ENCODE assay signal across 20 cellular contexts in the genomic region with DNA sequence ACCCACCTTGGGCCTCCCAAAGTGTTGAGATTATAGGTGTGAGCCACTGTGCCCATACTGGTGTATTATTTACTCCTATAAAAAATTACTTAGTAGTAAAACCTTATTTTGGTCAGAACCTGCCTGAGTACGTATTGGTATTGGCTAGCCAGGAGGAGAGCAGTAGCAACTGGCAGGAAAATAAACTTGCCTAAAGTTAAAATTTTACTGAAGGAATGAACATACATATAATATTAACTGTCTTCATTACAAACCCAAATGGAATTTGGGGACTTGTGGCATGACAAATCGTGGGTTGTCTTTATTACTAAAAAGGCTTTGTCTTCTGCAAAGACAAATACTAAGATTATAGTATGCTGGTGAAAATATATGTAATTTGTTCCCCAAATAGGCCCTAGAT. TPM values are rescaled to one million over a fixed set of nuclear protein-coding genes. Genes with fewer than 3 reads are reported as not detected.
DNase-seq lines count a peak whose midpoint lies in the region; ATAC-seq lines count a peak whose summit lies in the region.
"Had no signal": no experiment of that assay in that cellular context is flagged by ENCODE, and none has a peak within 500 bp of the region (broad histone marks: within the 10 kb centered on the region; RNA-seq: fewer than 3 reads in every experiment).

No MANE protein-coding gene starts in this region.

- peak; percentile 39 for ATAC-seq in left lobe of liver
- no peak for ATAC-seq in left colon
- ATAC-seq: K562 had no signal

- DNase-seq in ACHN = peak; percentile 42
- DNase-seq in EH (ENCODE audit: low read depth) = peak; percentile 57
- DNase-seq in M059J (ENCODE audit: low read depth) = peak; percentile 41
- no peak for DNase-seq in left lobe of liver (ENCODE audit: low spot score)
- DNase-seq in left colon = no peak
- no peak for DNase-seq in cortex of kidney (lab: John Stamatoyannopoulos, UW)
- DNase-seq in posterior vena cava (ENCODE audit: low spot score) = no peak
- DNase-seq: C1 segment of cervical spinal cord; CD8-positive, alpha-beta memory T cell; DMS79; HCEC 1CT; NCI-H1105 treated with DMSO at 0.1 percent for 48 hours; NCI-H1694; NCI-H2081 treated with DMSO at 0.1 percent for 48 hours; NCI-H510A; NCI-H748 treated with DMSO at 0.1 percent for 48 hours; RPMI8226; SHP77 treated with DMSO at 0.1 percent for 48 hours; SK-N-SH had no signal

- in situ Hi-C loops in ACHN (cut with HindIII; ENCODE audit: low pct_ligation_motif_present, low pct_unique_long_range_greater_than_20kb, low sequenced_read_pairs) = no loop called here

- intact Hi-C loops in left colon (cut with DNase I, micrococcal nuclease) (no loop called here), posterior vena cava (cut with DNase I) (no loop called here)

RNA-seq across cellular contexts. Expression of a gene that starts 8.4 kb away (rescaled TPM):
- 19.9 and 32.7 TPM in 2 replicates for total RNA-seq in M059J (2014; rRNA removed; shearing (Covaris generic))
- total RNA-seq in left lobe of liver = 51.3 TPM
- total RNA-seq in left colon = 100 to 1,000 TPM; 110 to 114 TPM
- total RNA-seq in posterior vena cava = 10 to 100 TPM; 94.7 to 96.2 TPM

Comparison
In these comparisons a context has a peak if more than half of its experiments do, and no peak if none do; other contexts are left out.
1. DNase-seq: peak in ACHN (single experiment), EH (single experiment) and M059J (single experiment); none in left lobe of liver (single experiment), left colon (0 of 2), cortex of kidney (single experiment) and posterior vena cava (single experiment).